In the genomic region with DNA sequence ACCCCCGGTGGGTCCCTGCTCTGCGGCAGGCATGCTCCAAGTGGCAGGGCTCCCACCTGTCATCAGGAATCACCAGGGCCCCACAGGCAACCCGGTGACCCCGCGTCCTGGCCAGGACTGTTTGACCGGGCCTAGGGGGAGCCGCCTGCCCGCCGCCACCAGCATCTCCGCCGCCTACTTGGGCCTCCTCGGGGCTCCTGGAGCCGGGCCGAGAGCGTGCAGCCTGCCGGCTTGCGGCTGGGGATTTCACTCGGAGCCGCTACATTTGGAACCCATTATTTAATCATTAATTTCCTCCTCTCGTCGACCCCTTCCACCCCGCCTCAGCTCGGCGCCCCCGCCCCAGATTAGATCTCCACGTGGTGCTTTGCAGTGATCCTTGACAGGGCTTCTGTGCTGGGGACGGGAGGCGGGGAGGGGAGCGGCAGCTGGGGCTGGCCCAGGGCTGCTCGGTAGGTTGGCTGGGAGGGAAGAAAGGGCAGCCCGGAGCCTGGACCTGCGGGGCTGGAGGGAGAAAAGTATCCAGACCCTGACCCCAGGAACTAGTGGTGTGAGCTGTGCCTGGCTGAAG, we compare ENCODE assay signal across 25 cellular contexts.
DNase-seq lines count a peak whose midpoint lies in the region; ATAC-seq and TF ChIP-seq lines count a peak whose summit lies in the region.
"Had no signal": no experiment of that assay in that cellular context is flagged by ENCODE, and none has a peak within 500 bp of the region (broad histone marks: within the 10 kb centered on the region; RNA-seq: fewer than 3 reads in every experiment).

No MANE protein-coding gene starts in this region.

- H3K4me3 ChIP-seq in AG10803 (ENCODE audit: low read length) = no peak overlapping the region
- no peak overlapping the region for H3K4me3 ChIP-seq in gastroesophageal sphincter
- H3K4me3 ChIP-seq: psoas muscle had no signal

- no peak overlapping the region for H3K4me3 Mint-ChIP-seq in mesothelial cell of epicardium
- H3K4me3 Mint-ChIP-seq in activated T-cell treated with anti-CD3 and anti-CD28 coated beads, Interleukin-2, amount 50 U/mL, for 24 hours = no peak overlapping the region
- H3K4me3 Mint-ChIP-seq: activated CD4-positive, alpha-beta T cell treated with anti-CD3 and anti-CD28 coated beads, Interleukin-2, amount 10 ng/mL, durations not matched to agents 7 days and 5 days; CD8-positive, alpha-beta memory T cell; immature natural killer cell; memory B cell; nephron had no signal

- no peak for TF ChIP-seq POLR2A in gastroesophageal sphincter (IDR thresholded peaks at IDR 0.05)

- no peaks in the 10 kb centered on the region for H3K36me3 ChIP-seq in gastroesophageal sphincter

- peak; percentile 48 for DNase-seq in AG10803 (ENCODE audit: low read depth)
- DNase-seq in RPMI7951 (ENCODE audit: low read depth) = peak; percentile 52
- DNase-seq in mesothelial cell of epicardium (ENCODE audit: low spot score in 2 of 2, unreplicated experiment in 2 of 2) = peak; percentile 34 to 45
- DNase-seq in NCI-H226 = no peak
- DNase-seq in activated T-cell treated with anti-CD3 and anti-CD28 coated beads, Interleukin-2, amount 50 U/mL, for 24 hours = no peak
- DNase-seq in inferior parietal cortex (ENCODE audit: extremely low spot score) = no peak
- DNase-seq: activated CD4-positive, alpha-beta T cell treated with anti-CD3 and anti-CD28 coated beads, Interleukin-2, amount 10 ng/mL, durations not matched to agents 7 days and 5 days; activated CD8-positive, alpha-beta memory T cell treated with anti-CD3 and anti-CD28 coated beads, Interleukin-2, amount 50 U/mL, for 48 hours; CD8-positive, alpha-beta memory T cell; central memory CD4-positive, alpha-beta T cell; DMS79; head of caudate nucleus; immature natural killer cell; Karpas-422; NCI-H1048; NCI-H1930; NCI-H526; SHP77 treated with DMSO at 0.1 percent for 48 hours; stimulated activated CD8-positive, alpha-beta memory T cell treated with anti-CD3 and anti-CD28 coated beads, Interleukin-4, amount 100 ng/mL, for 48 hours had no signal

- H3K27me3 ChIP-seq in gastroesophageal sphincter = peaks cover 24% of the 10 kb centered on the region

- peak overlapping the region; percentile 4 for H3K27ac Mint-ChIP-seq in mesothelial cell of epicardium
- H3K27ac Mint-ChIP-seq in activated T-cell treated with anti-CD3 and anti-CD28 coated beads, Interleukin-2, amount 50 U/mL, for 24 hours = no peak overlapping the region
- H3K27ac Mint-ChIP-seq: activated CD4-positive, alpha-beta T cell treated with anti-CD3 and anti-CD28 coated beads, Interleukin-2, amount 10 ng/mL, durations not matched to agents 7 days and 5 days; CD8-positive, alpha-beta memory T cell; immature natural killer cell; memory B cell had no signal

- WGBS in gastroesophageal sphincter (ENCODE audit: low coverage in 1 of 2), 2 donors = 0% methylated on average over 1 of the region's 32 CpGs; no CpG with 5 or more reads in 1 of the 2 donors

- peaks cover 0 to 27% (median 11%) of the 10 kb centered on the region in 3 donors for H3K4me1 ChIP-seq in gastroesophageal sphincter
- H3K4me1 ChIP-seq: psoas muscle had no signal

- TF ChIP-seq CTCF in AG10803 (conservative IDR thresholded peaks at IDR 0.05; ENCODE audit: low read length) (no peak), gastroesophageal sphincter (IDR thresholded peaks at IDR 0.05) (no peak), mesothelial cell of epicardium (IDR thresholded peaks at IDR 0.05; ENCODE audit: unreplicated experiment) (no peak)

- TF ChIP-seq EP300 in gastroesophageal sphincter (IDR thresholded peaks at IDR 0.05) = no peak

- H3K9me3 Mint-ChIP-seq in mesothelial cell of epicardium = peaks cover 16% of the 10 kb centered on the region
- peaks cover 3% of the 10 kb centered on the region for H3K9me3 Mint-ChIP-seq in activated T-cell treated with anti-CD3 and anti-CD28 coated beads, Interleukin-2, amount 50 U/mL, for 24 hours
- H3K9me3 Mint-ChIP-seq: activated CD4-positive, alpha-beta T cell treated with anti-CD3 and anti-CD28 coated beads, Interleukin-2, amount 10 ng/mL, durations not matched to agents 7 days and 5 days had no signal

- no peak overlapping the region for H3K27ac ChIP-seq in gastroesophageal sphincter
- H3K27ac ChIP-seq: psoas muscle had no signal

- peak; percentile 42 for ATAC-seq in gastroesophageal sphincter
- no peak for ATAC-seq in GM18868 (IDR thresholded peaks at IDR 0.05; ENCODE audit: unreplicated experiment)
- ATAC-seq: esophagus mucosa had no signal

- peaks cover 18% of the 10 kb centered on the region for H3K4me1 Mint-ChIP-seq in mesothelial cell of epicardium
- H3K4me1 Mint-ChIP-seq in activated T-cell treated with anti-CD3 and anti-CD28 coated beads, Interleukin-2, amount 50 U/mL, for 24 hours (ENCODE audit: low read depth) = no peaks in the 10 kb centered on the region
- H3K4me1 Mint-ChIP-seq: activated CD4-positive, alpha-beta T cell treated with anti-CD3 and anti-CD28 coated beads, Interleukin-2, amount 10 ng/mL, durations not matched to agents 7 days and 5 days; CD8-positive, alpha-beta memory T cell; immature natural killer cell; memory B cell had no signal

- H3K9me3 ChIP-seq in gastroesophageal sphincter = peaks cover 0 to 14% (median 0%) of the 10 kb centered on the region in 3 donors
- H3K9me3 ChIP-seq: psoas muscle had no signal

- H3K27me3 Mint-ChIP-seq in mesothelial cell of epicardium (ENCODE audit: low read depth) = peaks cover 3% of the 10 kb centered on the region
- peaks cover 15% of the 10 kb centered on the region for H3K27me3 Mint-ChIP-seq in activated T-cell treated with anti-CD3 and anti-CD28 coated beads, Interleukin-2, amount 50 U/mL, for 24 hours
- H3K27me3 Mint-ChIP-seq: activated CD4-positive, alpha-beta T cell treated with anti-CD3 and anti-CD28 coated beads, Interleukin-2, amount 10 ng/mL, durations not matched to agents 7 days and 5 days had no signal

- H3K36me3 Mint-ChIP-seq in mesothelial cell of epicardium = no peaks in the 10 kb centered on the region
- no peaks in the 10 kb centered on the region for H3K36me3 Mint-ChIP-seq in activated T-cell treated with anti-CD3 and anti-CD28 coated beads, Interleukin-2, amount 50 U/mL, for 24 hours (ENCODE audit: low read depth)
- H3K36me3 Mint-ChIP-seq: CD8-positive, alpha-beta memory T cell; immature natural killer cell; memory B cell had no signal

Comparison
In these comparisons a context has a peak if more than half of its experiments do, and no peak if none do; other contexts are left out.
1. DNase-seq: peak in AG10803 (single experiment), RPMI7951 (single experiment) and mesothelial cell of epicardium (2 of 2); none in NCI-H226 (single experiment), activated T-cell treated with anti-CD3 and anti-CD28 coated beads, Interleukin-2, amount 50 U/mL, for 24 hours (single experiment) and inferior parietal cortex (single experiment).